In the genomic region with DNA sequence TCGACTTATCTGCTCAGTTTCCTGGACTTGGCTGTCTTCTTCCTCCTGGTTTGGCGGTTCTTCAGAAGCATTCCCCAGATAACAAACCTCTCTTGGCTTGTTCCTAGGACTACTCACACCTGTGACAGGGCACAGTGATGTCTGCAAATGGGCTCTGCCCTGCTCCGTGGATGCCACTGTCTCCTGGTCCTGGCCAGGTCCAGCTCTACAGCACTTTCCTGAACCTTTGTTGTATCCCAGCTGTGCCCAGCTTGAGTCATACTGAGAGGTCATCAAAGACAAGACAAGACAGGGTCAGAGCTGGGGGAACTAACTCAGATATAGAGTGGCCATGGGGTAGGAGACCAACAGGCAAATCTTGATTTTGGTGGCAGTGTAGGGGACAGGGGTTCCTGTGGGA, we compare ENCODE assay signal across 18 cellular contexts.
A peak's percentile ranks its signal among the peaks of the same experiment; 100 is the strongest.
DNase-seq lines count a peak whose midpoint lies in the region; ATAC-seq and TF ChIP-seq lines count a peak whose summit lies in the region.
"Had no signal": no experiment of that assay in that cellular context is flagged by ENCODE, and none has a peak within 500 bp of the region (broad histone marks: within the 10 kb centered on the region; RNA-seq: fewer than 3 reads in every experiment).

No MANE protein-coding gene starts in this region.

- H3K36me3 Mint-ChIP-seq in activated CD4-positive, alpha-beta T cell treated with anti-CD3 and anti-CD28 coated beads, Interleukin-2, amount 10 ng/mL, durations not matched to agents 24 days and 14 days (ENCODE audit: low read depth), result no peaks in the 10 kb centered on the region
- H3K36me3 Mint-ChIP-seq in natural killer cell treated with Interleukin-12 subunit alpha and Interleukin-12 subunit beta and Interleukin-15 and Interleukin-18, amount 100 ng/mL, for 72 hours, result no peaks in the 10 kb centered on the region
- no peaks in the 10 kb centered on the region for H3K36me3 Mint-ChIP-seq in type B pancreatic cell
- H3K36me3 Mint-ChIP-seq: CD14-positive monocyte had no signal

- no peaks in the 10 kb centered on the region for H3K4me1 Mint-ChIP-seq in activated CD4-positive, alpha-beta T cell treated with anti-CD3 and anti-CD28 coated beads, Interleukin-2, amount 10 ng/mL, durations not matched to agents 24 days and 14 days
- peaks cover 13 to 14% of the 10 kb centered on the region in 2 donors for H3K4me1 Mint-ChIP-seq in natural killer cell treated with Interleukin-12 subunit alpha and Interleukin-12 subunit beta and Interleukin-15 and Interleukin-18, amount 100 ng/mL, for 72 hours (ENCODE audit: low read depth in 2 of 2)
- H3K4me1 Mint-ChIP-seq in type B pancreatic cell (ENCODE audit: unreplicated experiment), result peaks cover 20% of the 10 kb centered on the region
- H3K4me1 Mint-ChIP-seq: CD14-positive monocyte; CD8-positive, alpha-beta memory T cell had no signal

- H3K4me3 Mint-ChIP-seq in activated CD4-positive, alpha-beta T cell treated with anti-CD3 and anti-CD28 coated beads, Interleukin-2, amount 10 ng/mL, durations not matched to agents 24 days and 14 days, result no peak overlapping the region
- H3K4me3 Mint-ChIP-seq in natural killer cell treated with Interleukin-12 subunit alpha and Interleukin-12 subunit beta and Interleukin-15 and Interleukin-18, amount 100 ng/mL, for 72 hours, result no peak overlapping the region
- no peak overlapping the region for H3K4me3 Mint-ChIP-seq in type B pancreatic cell
- H3K4me3 Mint-ChIP-seq: B cell; CD14-positive monocyte; CD4-positive, alpha-beta T cell; CD8-positive, alpha-beta memory T cell; H9; HFFc6 had no signal

- TF ChIP-seq CTCF in type B pancreatic cell (conservative IDR thresholded peaks at IDR 0.05), result no peak

- ATAC-seq in natural killer cell treated with Interleukin-12 subunit alpha and Interleukin-12 subunit beta and Interleukin-15 and Interleukin-18, amount 100 ng/mL, for 72 hours, result peak; percentile 31 to 60
- ATAC-seq: GM12878 had no signal

- H3K27me3 Mint-ChIP-seq in activated CD4-positive, alpha-beta T cell treated with anti-CD3 and anti-CD28 coated beads, Interleukin-2, amount 10 ng/mL, durations not matched to agents 24 days and 14 days, result peaks cover 21% of the 10 kb centered on the region
- peaks cover 33 to 43% of the 10 kb centered on the region in 2 donors for H3K27me3 Mint-ChIP-seq in natural killer cell treated with Interleukin-12 subunit alpha and Interleukin-12 subunit beta and Interleukin-15 and Interleukin-18, amount 100 ng/mL, for 72 hours
- H3K27me3 Mint-ChIP-seq in type B pancreatic cell, result no peaks in the 10 kb centered on the region

- H3K9me3 Mint-ChIP-seq in activated CD4-positive, alpha-beta T cell treated with anti-CD3 and anti-CD28 coated beads, Interleukin-2, amount 10 ng/mL, durations not matched to agents 24 days and 14 days, result no peaks in the 10 kb centered on the region
- no peaks in the 10 kb centered on the region for H3K9me3 Mint-ChIP-seq in natural killer cell treated with Interleukin-12 subunit alpha and Interleukin-12 subunit beta and Interleukin-15 and Interleukin-18, amount 100 ng/mL, for 72 hours
- H3K9me3 Mint-ChIP-seq in type B pancreatic cell, result peaks cover 3% of the 10 kb centered on the region
- H3K9me3 Mint-ChIP-seq: CD4-positive, alpha-beta T cell; CD8-positive, alpha-beta memory T cell; H9; HFFc6 had no signal

- intact Hi-C loops in activated CD4-positive, alpha-beta T cell treated with anti-CD3 and anti-CD28 coated beads, Interleukin-2, amount 10 ng/mL, durations not matched to agents 24 days and 14 days (cut with micrococcal nuclease), result no loop called here
- intact Hi-C loops in head of caudate nucleus (cut with DNase I), result no loop called here

- peak; percentile 43 for DNase-seq in activated CD4-positive, alpha-beta T cell treated with anti-CD3 and anti-CD28 coated beads, Interleukin-2, amount 10 ng/mL, durations not matched to agents 24 days and 14 days
- DNase-seq in activated CD4-positive, alpha-beta T cell treated with anti-CD3 and anti-CD28 coated beads, Interleukin-2, amount 50 U/mL, for 1 hour, result no peak
- no peak for DNase-seq in natural killer cell treated with Interleukin-12 subunit alpha and Interleukin-12 subunit beta and Interleukin-15 and Interleukin-18, amount 100 ng/mL, for 72 hours (ENCODE audit: low spot score)
- DNase-seq in type B pancreatic cell (ENCODE audit: extremely low spot score, unreplicated experiment), result no peak
- no peak for DNase-seq in head of caudate nucleus
- no peak for DNase-seq in occipital lobe (lab: John Stamatoyannopoulos, UW)
- DNase-seq: CD4-positive, alpha-beta T cell; CD8-positive, alpha-beta memory T cell; DMS 273 treated with DMSO at 0.1 percent for 48 hours; DMS79; EL; GDM1; GM23248; H9; HFFc6 had no signal

- no peak overlapping the region for H3K27ac Mint-ChIP-seq in activated CD4-positive, alpha-beta T cell treated with anti-CD3 and anti-CD28 coated beads, Interleukin-2, amount 10 ng/mL, durations not matched to agents 24 days and 14 days
- no peak overlapping the region for H3K27ac Mint-ChIP-seq in natural killer cell treated with Interleukin-12 subunit alpha and Interleukin-12 subunit beta and Interleukin-15 and Interleukin-18, amount 100 ng/mL, for 72 hours
- H3K27ac Mint-ChIP-seq in type B pancreatic cell, result peak overlapping the region; percentile 50
- H3K27ac Mint-ChIP-seq: B cell; CD14-positive monocyte; CD4-positive, alpha-beta T cell; CD8-positive, alpha-beta memory T cell; H9; HFFc6 had no signal
